1 cellular context compared by ENCODE assay signal in the genomic region with DNA sequence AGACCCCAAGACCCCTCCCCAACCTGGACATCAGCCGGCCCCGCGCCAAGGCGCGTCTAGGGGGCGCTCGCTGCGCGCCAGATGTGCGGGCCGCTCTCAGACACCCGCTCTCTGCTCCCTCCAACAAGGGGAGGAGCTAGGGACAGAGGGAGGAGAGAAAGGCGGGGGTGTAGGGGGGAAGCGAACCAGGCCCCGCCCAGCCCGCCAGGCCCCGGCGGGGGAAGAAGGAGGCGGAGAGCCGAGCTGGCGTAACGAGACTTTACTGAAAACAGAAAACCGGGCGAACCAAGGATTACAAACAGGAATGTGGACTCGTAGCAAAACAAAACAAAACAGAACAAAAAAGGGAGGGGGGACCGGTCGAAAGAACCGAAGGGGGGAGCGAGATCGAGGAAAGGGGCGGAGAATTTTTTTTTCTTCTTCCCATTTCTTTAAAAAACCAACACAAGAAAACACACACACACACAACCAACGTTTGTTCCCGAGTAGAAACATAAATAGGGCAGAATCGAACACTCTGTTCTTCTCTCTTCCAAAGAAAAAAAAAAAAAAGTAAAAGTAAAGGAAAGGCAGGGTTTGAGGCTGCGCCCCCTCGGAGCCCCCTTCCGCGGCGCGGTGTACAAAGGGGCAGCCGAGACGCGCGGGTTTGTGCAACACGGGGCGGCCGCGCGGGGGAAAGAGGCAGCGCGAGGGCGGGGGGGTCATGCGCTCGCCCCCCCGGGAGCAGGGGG.
A peak's percentile ranks its signal among the peaks of the same experiment; 100 is the strongest.
TF ChIP-seq lines count a peak whose summit lies in the region.

No MANE protein-coding gene starts in this region.

TF ChIP-seq in GM23338, 12 proteins besides CTCF, POLR2A, EP300 and RAD21:
- TF ChIP-seq, protein P1, sequence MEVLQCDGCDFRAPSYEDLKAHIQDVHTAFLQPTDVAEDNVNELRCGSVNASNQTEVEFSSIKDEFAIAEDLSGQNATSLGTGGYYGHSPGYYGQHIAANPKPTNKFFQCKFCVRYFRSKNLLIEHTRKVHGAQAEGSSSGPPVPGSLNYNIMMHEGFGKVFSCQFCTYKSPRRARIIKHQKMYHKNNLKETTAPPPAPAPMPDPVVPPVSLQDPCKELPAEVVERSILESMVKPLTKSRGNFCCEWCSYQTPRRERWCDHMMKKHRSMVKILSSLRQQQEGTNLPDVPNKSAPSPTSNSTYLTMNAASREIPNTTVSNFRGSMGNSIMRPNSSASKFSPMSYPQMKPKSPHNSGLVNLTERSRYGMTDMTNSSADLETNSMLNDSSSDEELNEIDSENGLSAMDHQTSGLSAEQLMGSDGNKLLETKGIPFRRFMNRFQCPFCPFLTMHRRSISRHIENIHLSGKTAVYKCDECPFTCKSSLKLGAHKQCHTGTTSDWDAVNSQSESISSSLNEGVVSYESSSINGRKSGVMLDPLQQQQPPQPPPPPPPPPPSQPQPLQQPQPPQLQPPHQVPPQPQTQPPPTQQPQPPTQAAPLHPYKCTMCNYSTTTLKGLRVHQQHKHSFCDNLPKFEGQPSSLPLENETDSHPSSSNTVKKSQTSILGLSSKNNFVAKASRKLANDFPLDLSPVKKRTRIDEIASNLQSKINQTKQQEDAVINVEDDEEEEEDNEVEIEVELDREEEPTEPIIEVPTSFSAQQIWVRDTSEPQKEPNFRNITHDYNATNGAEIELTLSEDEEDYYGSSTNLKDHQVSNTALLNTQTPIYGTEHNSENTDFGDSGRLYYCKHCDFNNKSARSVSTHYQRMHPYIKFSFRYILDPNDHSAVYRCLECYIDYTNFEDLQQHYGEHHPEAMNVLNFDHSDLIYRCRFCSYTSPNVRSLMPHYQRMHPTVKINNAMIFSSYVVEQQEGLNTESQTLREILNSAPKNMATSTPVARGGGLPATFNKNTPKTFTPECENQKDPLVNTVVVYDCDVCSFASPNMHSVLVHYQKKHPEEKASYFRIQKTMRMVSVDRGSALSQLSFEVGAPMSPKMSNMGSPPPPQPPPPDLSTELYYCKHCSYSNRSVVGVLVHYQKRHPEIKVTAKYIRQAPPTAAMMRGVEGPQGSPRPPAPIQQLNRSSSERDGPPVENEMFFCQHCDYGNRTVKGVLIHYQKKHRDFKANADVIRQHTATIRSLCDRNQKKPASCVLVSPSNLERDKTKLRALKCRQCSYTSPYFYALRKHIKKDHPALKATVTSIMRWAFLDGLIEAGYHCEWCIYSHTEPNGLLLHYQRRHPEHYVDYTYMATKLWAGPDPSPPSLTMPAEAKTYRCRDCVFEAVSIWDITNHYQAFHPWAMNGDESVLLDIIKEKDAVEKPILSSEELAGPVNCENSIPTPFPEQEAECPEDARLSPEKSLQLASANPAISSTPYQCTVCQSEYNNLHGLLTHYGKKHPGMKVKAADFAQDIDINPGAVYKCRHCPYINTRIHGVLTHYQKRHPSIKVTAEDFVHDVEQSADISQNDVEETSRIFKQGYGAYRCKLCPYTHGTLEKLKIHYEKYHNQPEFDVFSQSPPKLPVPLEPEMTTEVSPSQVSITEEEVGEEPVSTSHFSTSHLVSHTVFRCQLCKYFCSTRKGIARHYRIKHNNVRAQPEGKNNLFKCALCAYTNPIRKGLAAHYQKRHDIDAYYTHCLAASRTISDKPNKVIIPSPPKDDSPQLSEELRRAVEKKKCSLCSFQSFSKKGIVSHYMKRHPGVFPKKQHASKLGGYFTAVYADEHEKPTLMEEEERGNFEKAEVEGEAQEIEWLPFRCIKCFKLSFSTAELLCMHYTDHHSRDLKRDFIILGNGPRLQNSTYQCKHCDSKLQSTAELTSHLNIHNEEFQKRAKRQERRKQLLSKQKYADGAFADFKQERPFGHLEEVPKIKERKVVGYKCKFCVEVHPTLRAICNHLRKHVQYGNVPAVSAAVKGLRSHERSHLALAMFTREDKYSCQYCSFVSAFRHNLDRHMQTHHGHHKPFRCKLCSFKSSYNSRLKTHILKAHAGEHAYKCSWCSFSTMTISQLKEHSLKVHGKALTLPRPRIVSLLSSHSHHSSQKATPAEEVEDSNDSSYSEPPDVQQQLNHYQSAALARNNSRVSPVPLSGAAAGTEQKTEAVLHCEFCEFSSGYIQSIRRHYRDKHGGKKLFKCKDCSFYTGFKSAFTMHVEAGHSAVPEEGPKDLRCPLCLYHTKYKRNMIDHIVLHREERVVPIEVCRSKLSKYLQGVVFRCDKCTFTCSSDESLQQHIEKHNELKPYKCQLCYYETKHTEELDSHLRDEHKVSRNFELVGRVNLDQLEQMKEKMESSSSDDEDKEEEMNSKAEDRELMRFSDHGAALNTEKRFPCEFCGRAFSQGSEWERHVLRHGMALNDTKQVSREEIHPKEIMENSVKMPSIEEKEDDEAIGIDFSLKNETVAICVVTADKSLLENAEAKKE (CRISPR knock-in tag; IDR thresholded peaks at IDR 0.05): no peak
- TF ChIP-seq NANOG (IDR thresholded peaks at IDR 0.05; ENCODE audit: borderline replicate concordance): no peak
- TF ChIP-seq, protein P2, sequence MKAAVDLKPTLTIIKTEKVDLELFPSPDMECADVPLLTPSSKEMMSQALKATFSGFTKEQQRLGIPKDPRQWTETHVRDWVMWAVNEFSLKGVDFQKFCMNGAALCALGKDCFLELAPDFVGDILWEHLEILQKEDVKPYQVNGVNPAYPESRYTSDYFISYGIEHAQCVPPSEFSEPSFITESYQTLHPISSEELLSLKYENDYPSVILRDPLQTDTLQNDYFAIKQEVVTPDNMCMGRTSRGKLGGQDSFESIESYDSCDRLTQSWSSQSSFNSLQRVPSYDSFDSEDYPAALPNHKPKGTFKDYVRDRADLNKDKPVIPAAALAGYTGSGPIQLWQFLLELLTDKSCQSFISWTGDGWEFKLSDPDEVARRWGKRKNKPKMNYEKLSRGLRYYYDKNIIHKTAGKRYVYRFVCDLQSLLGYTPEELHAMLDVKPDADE (IDR thresholded peaks at IDR 0.05): 0 out of 2 replicates have a peak, but pooled peaks have one; percentile 38
- peak; percentile 77 for TF ChIP-seq POLR2AphosphoS5 (IDR thresholded peaks at IDR 0.05; ENCODE audit: low read depth)
- TF ChIP-seq JUNB (IDR thresholded peaks at IDR 0.05; ENCODE audit: unreplicated experiment): no peak
- no peak for TF ChIP-seq STAT1 (IDR thresholded peaks at IDR 0.05; ENCODE audit: unreplicated experiment)
- TF ChIP-seq ZNF331 (CRISPR knock-in tag; IDR thresholded peaks at IDR 0.05; ENCODE audit: low read depth): no peak
- TF ChIP-seq ZNF114 (CRISPR knock-in tag; IDR thresholded peaks at IDR 0.05): no peak
- TF ChIP-seq EZH2phosphoT487 (IDR thresholded peaks at IDR 0.05; ENCODE audit: unreplicated experiment): no peak
- TF ChIP-seq, protein P3, sequence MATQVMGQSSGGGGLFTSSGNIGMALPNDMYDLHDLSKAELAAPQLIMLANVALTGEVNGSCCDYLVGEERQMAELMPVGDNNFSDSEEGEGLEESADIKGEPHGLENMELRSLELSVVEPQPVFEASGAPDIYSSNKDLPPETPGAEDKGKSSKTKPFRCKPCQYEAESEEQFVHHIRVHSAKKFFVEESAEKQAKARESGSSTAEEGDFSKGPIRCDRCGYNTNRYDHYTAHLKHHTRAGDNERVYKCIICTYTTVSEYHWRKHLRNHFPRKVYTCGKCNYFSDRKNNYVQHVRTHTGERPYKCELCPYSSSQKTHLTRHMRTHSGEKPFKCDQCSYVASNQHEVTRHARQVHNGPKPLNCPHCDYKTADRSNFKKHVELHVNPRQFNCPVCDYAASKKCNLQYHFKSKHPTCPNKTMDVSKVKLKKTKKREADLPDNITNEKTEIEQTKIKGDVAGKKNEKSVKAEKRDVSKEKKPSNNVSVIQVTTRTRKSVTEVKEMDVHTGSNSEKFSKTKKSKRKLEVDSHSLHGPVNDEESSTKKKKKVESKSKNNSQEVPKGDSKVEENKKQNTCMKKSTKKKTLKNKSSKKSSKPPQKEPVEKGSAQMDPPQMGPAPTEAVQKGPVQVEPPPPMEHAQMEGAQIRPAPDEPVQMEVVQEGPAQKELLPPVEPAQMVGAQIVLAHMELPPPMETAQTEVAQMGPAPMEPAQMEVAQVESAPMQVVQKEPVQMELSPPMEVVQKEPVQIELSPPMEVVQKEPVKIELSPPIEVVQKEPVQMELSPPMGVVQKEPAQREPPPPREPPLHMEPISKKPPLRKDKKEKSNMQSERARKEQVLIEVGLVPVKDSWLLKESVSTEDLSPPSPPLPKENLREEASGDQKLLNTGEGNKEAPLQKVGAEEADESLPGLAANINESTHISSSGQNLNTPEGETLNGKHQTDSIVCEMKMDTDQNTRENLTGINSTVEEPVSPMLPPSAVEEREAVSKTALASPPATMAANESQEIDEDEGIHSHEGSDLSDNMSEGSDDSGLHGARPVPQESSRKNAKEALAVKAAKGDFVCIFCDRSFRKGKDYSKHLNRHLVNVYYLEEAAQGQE (IDR thresholded peaks at IDR 0.05; ENCODE audit: unreplicated experiment): no peak
- TF ChIP-seq EZH2 (IDR thresholded peaks at IDR 0.05; ENCODE audit: low read depth, unreplicated experiment): no peak
- no peak; the same call in 1 of the 2 replicates for TF ChIP-seq CREB1 (CRISPR knock-in tag; IDR thresholded peaks at IDR 0.05; ENCODE audit: low read depth)
